In the genomic region with DNA sequence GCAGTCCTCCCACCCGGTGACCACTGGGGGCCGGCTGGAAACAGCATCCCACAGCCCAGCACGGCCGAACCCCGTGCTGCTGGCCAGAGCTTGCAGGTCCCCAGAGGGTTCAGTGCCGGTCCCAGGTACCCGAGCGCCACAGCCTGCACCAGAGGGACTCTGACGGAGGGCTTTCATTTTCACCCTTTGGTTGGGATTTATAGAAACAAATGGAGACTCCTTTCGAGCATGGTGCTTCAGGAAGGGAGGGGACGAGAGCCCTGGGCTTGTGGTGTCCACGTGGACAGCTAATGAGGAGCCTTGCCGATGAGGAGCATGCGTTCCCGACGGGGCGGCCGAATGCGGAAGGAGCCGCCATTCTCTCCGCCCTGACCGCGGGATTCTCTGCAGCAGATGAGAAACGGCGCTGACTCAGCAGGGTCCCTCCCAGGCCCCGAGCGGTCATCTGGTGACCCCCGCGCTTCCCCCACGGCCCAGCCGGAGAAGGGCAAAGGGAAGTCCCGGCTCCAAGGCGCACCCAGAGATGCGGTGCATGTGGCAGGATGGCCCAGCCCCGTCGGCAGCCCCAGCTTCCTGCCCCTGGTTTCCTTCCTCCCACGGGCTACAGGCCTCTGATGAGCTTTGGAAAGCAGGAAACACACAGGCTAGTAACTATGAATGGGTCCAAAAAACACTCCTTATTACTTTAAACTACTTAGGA, we compare ENCODE assay signal across 8 cellular contexts. TPM values are rescaled to one million over a fixed set of nuclear protein-coding genes. Genes with fewer than 3 reads are reported as not detected.
DNase-seq lines count a peak whose midpoint lies in the region; ATAC-seq and TF ChIP-seq lines count a peak whose summit lies in the region.

No MANE protein-coding gene starts in this region.

- no peaks in the 10 kb centered on the region for H3F3A ChIP-seq in PC-9 (ENCODE audit: insufficient read depth, low read depth)

- intact Hi-C loops in PC-9 (cut with micrococcal nuclease; ENCODE audit: unreplicated experiment): no loop called here

- H3K36me3 Mint-ChIP-seq in WTC11: peaks cover 7% of the 10 kb centered on the region; the same call in 1 of the 2 replicates
- H3K36me3 Mint-ChIP-seq in central memory CD8-positive, alpha-beta T cell (ENCODE audit: insufficient read depth): peaks cover 16% of the 10 kb centered on the region
- peaks cover 38% of the 10 kb centered on the region for H3K36me3 Mint-ChIP-seq in stimulated activated memory B cell treated with anti-CD40 and anti-IgM and Interleukin-4, amounts not matched to agents 10 μg/mL and 1 μg/mL and 100 μg/mL, for 72 hours

- in situ Hi-C loops in GM13977 (cut with MboI; ENCODE audit: low pct_unique_long_range_greater_than_20kb, low sequenced_read_pairs, unreplicated experiment): no loop called here

- H3K4me1 ChIP-seq in mesodermal cell (ENCODE audit: control insufficient read depth, insufficient read depth, low read length, poor library complexity, severe bottlenecking): peaks cover 12% of the 10 kb centered on the region
- H3K4me1 ChIP-seq in PC-9 (replicated peaks; ENCODE audit: insufficient read depth): no peaks in the 10 kb centered on the region

- H3K27me3 ChIP-seq in PC-9 (ENCODE audit: insufficient read depth, low read depth): no peaks in the 10 kb centered on the region

- POLR2A ChIA-PET in WTC11 (lab: Charles Lee) (no interaction called here), PC-9 (lab: Charles Lee; ENCODE audit: unreplicated experiment) (no interaction called here)

- no TSS peak for BruUV-seq in PC-9 (replicated peaks; lab: Mats Ljungman, UMichigan)

- H3K27ac Mint-ChIP-seq in WTC11: peak overlapping the region; percentile 63
- peak overlapping the region; percentile 84 for H3K27ac Mint-ChIP-seq in central memory CD8-positive, alpha-beta T cell (ENCODE audit: low read depth)
- peak overlapping the region; percentile 95 for H3K27ac Mint-ChIP-seq in stimulated activated memory B cell treated with anti-CD40 and anti-IgM and Interleukin-4, amounts not matched to agents 10 μg/mL and 1 μg/mL and 100 μg/mL, for 72 hours

- DNase-seq in GM13977 (ENCODE audit: low spot score) (peak; percentile 80), WTC11 (ENCODE audit: low spot score) (no peak), PC-9 (no peak), cerebellar nuclear complex (lab: John Stamatoyannopoulos, UW) (no peak), SK-N-DZ (ENCODE audit: low spot score) (no peak)
- no peak for DNase-seq in central memory CD8-positive, alpha-beta T cell (ENCODE audit: low spot score in 2 of 2)

- 0 out of 2 replicates have a peak, but pooled peaks cover 5% of the 10 kb centered on the region for H3K4me1 Mint-ChIP-seq in WTC11
- H3K4me1 Mint-ChIP-seq in central memory CD8-positive, alpha-beta T cell: peaks cover 43% of the 10 kb centered on the region
- H3K4me1 Mint-ChIP-seq in stimulated activated memory B cell treated with anti-CD40 and anti-IgM and Interleukin-4, amounts not matched to agents 10 μg/mL and 1 μg/mL and 100 μg/mL, for 72 hours: peaks cover 40% of the 10 kb centered on the region

- H3K9me2 ChIP-seq in PC-9 (ENCODE audit: insufficient read depth): no peaks in the 10 kb centered on the region

- no peak overlapping the region for H3K4me3 ChIP-seq in mesodermal cell (ENCODE audit: extremely low read depth, insufficient read depth, low read length, poor library complexity, severe bottlenecking)
- H3K4me3 ChIP-seq in PC-9: no peak overlapping the region

- peaks cover 10% of the 10 kb centered on the region for H3K79me2 ChIP-seq in PC-9 (ENCODE audit: low read depth)

- peaks cover 16% of the 10 kb centered on the region for H4K20me1 ChIP-seq in PC-9 (ENCODE audit: insufficient read depth)

- no peak overlapping the region for H3K4me2 ChIP-seq in PC-9

- H3K36me3 ChIP-seq in mesodermal cell (ENCODE audit: control insufficient read depth, insufficient read depth, low read length) (peaks cover 43% of the 10 kb centered on the region), PC-9 (ENCODE audit: low read depth) (no peaks in the 10 kb centered on the region)

- H3K4me3 Mint-ChIP-seq in WTC11: no peak overlapping the region
- peak overlapping the region; percentile 84 for H3K4me3 Mint-ChIP-seq in central memory CD8-positive, alpha-beta T cell
- H3K4me3 Mint-ChIP-seq in stimulated activated memory B cell treated with anti-CD40 and anti-IgM and Interleukin-4, amounts not matched to agents 10 μg/mL and 1 μg/mL and 100 μg/mL, for 72 hours: peak overlapping the region; percentile 88

- no peak for ATAC-seq in WTC11
- ATAC-seq in central memory CD8-positive, alpha-beta T cell (replicated peaks; ENCODE audit: extremely low read depth, poor library complexity, severe bottlenecking): peak; percentile 80
- peak; percentile 76 for ATAC-seq in stimulated activated memory B cell treated with anti-CD40 and anti-IgM and Interleukin-4, amounts not matched to agents 10 μg/mL and 1 μg/mL and 100 μg/mL, for 72 hours

- H3K27ac ChIP-seq in mesodermal cell (ENCODE audit: low read depth, low read length, severe bottlenecking) (peak overlapping the region; percentile 53), PC-9 (no peak overlapping the region)

- no peaks in the 10 kb centered on the region for H3K27me3 Mint-ChIP-seq in WTC11 (ENCODE audit: low read depth)
- no peaks in the 10 kb centered on the region for H3K27me3 Mint-ChIP-seq in central memory CD8-positive, alpha-beta T cell
- H3K27me3 Mint-ChIP-seq in stimulated activated memory B cell treated with anti-CD40 and anti-IgM and Interleukin-4, amounts not matched to agents 10 μg/mL and 1 μg/mL and 100 μg/mL, for 72 hours: no peaks in the 10 kb centered on the region

- H2AFZ ChIP-seq in PC-9: no peak overlapping the region

- TF ChIP-seq CTCF in GM13977 (IDR thresholded peaks at IDR 0.05; ENCODE audit: extremely low read depth, insufficient read depth, missing control alignments): no peak
- no peak for TF ChIP-seq CTCF in WTC11 (IDR thresholded peaks at IDR 0.05)
- no peak for TF ChIP-seq CTCF in PC-9 (conservative IDR thresholded peaks at IDR 0.05)

- H3K9me3 Mint-ChIP-seq in WTC11: no peaks in the 10 kb centered on the region
- H3K9me3 Mint-ChIP-seq in central memory CD8-positive, alpha-beta T cell: no peaks in the 10 kb centered on the region
- no peaks in the 10 kb centered on the region for H3K9me3 Mint-ChIP-seq in stimulated activated memory B cell treated with anti-CD40 and anti-IgM and Interleukin-4, amounts not matched to agents 10 μg/mL and 1 μg/mL and 100 μg/mL, for 72 hours

- CTCF ChIA-PET in WTC11 (lab: Charles Lee): interaction anchor here (0.6 to 1.7 kb wide), 5 partner anchors 10 to 234 kb away, joined by 3 to 4 read pairs (median 3); partner anchors contain the start of gene SLC38A10
- CTCF ChIA-PET in PC-9 (lab: Charles Lee): no interaction called here

- 79 to 81% methylated on average over 34 to 37 of the region's 37 CpGs for WGBS in mesodermal cell (ENCODE audit: insufficient coverage in 2 of 2), 2 experiments

- H3K9me3 ChIP-seq in mesodermal cell (ENCODE audit: control insufficient read depth, low read length) (no peaks in the 10 kb centered on the region), PC-9 (ENCODE audit: insufficient read depth, low read depth) (no peaks in the 10 kb centered on the region)

TF ChIP-seq in WTC11, 78 proteins besides CTCF, POLR2A, EP300 and RAD21:
- no peak for TF ChIP-seq HMGA2 (CRISPR knock-in tag; IDR thresholded peaks at IDR 0.05)
- TF ChIP-seq ZMAT4 (CRISPR knock-in tag; IDR thresholded peaks at IDR 0.05): no peak
- no peak for TF ChIP-seq NFE2L1 (CRISPR knock-in tag; IDR thresholded peaks at IDR 0.05)
- TF ChIP-seq FOXJ3 (CRISPR knock-in tag; IDR thresholded peaks at IDR 0.05; ENCODE audit: borderline replicate concordance): no peak
- no peak for TF ChIP-seq JAZF1 (CRISPR knock-in tag; IDR thresholded peaks at IDR 0.05)
- no peak for TF ChIP-seq ZNF512 (CRISPR knock-in tag; IDR thresholded peaks at IDR 0.05; ENCODE audit: borderline replicate concordance)

RNA-seq across cellular contexts. Expression of gene SLC38A10, which starts 9.8 kb away (rescaled TPM):
- total RNA-seq in WTC11 (2021) (47.0 to 62.4 TPM (median 53.9 TPM) in 3 replicates), PC-9 (2021) (127 and 130 TPM in 2 replicates)
- polyA plus RNA-seq in mesodermal cell (2013, experiment 1 of 2): 36.0 TPM
- 36.0 TPM for polyA plus RNA-seq in mesodermal cell (2013, experiment 2 of 2)
- 37.0 and 51.8 TPM in 2 replicates for polyA plus RNA-seq in SK-N-DZ (2014; cell fraction: cytosol; rRNA removed)
- 68.3 and 105 TPM in 2 replicates for polyA plus RNA-seq in SK-N-DZ (2014; cell fraction: nucleus; rRNA removed)

RNA-seq across cellular contexts. Expression of gene NDUFAF8, which starts 46.2 kb away (rescaled TPM):
- total RNA-seq in WTC11 (2021) (58.6 to 73.0 TPM (median 59.9 TPM) in 3 replicates), PC-9 (2021) (53.3 and 64.2 TPM in 2 replicates)
- polyA plus RNA-seq in mesodermal cell (2013, experiment 1 of 2): 44.8 TPM
- 45.9 TPM for polyA plus RNA-seq in mesodermal cell (2013, experiment 2 of 2)
- 58.7 and 69.4 TPM in 2 replicates for polyA plus RNA-seq in SK-N-DZ (2014; cell fraction: cytosol; rRNA removed)
- 92.5 and 97.0 TPM in 2 replicates for polyA plus RNA-seq in SK-N-DZ (2014; cell fraction: nucleus; rRNA removed)

RNA-seq across cellular contexts. Expression of gene TEPSIN, which starts 46.5 kb away (rescaled TPM):
- total RNA-seq in WTC11 (2021): 32.2 to 40.7 TPM (median 35.4 TPM) in 3 replicates
- polyA plus RNA-seq in mesodermal cell (2013, experiment 1 of 2): 23.7 TPM
- polyA plus RNA-seq in mesodermal cell (2013, experiment 2 of 2): 18.4 TPM
- total RNA-seq in PC-9 (2021): 35.0 and 36.8 TPM in 2 replicates
- polyA plus RNA-seq in SK-N-DZ (2014; cell fraction: cytosol; rRNA removed): 26.7 and 42.5 TPM in 2 replicates
- 321 and 355 TPM in 2 replicates for polyA plus RNA-seq in SK-N-DZ (2014; cell fraction: nucleus; rRNA removed)
